In the genomic region with DNA sequence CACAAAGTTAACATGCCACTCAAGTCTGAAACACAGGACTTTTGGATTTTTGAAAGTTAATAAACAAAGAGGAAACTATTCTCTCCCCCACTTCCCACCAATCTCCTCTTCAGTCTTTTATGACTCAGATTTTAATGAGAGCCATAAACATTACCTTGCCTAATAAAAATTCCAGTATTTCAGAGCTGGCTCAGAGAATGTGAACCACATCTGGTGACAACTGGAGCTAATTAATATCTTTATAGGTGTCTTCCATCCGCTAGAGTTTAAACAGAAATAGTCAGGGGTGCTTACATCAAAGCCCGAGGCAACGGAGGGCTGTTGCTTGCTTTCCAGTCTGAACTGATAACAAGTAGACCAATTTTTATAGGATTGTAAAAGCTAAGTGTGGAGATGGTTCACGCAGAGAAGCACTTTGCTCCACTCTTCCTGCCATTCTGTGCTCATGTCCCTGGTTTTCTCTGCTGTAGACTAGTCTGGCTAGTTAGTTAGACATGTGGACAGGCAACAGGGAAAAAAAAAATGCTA, we compare ENCODE assay signal across 1 cellular context.
TF ChIP-seq lines count a peak whose summit lies in the region.

No MANE protein-coding gene starts in this region.

TF ChIP-seq in H1, 55 proteins besides CTCF, POLR2A, EP300 and RAD21:
- no peak for TF ChIP-seq EZH2 (IDR thresholded peaks at IDR 0.05; ENCODE audit: low read depth, low read length, severe bottlenecking)
- no peak for TF ChIP-seq NRF1 (IDR thresholded peaks at IDR 0.05; ENCODE audit: low read depth, low read length)
- no peak for TF ChIP-seq POLR2AphosphoS5 (IDR thresholded peaks at IDR 0.05; ENCODE audit: low read depth, low read length)
- no peak for TF ChIP-seq NANOG (IDR thresholded peaks at IDR 0.05; ENCODE audit: insufficient read depth, low read depth, low read length, poor library complexity, severe bottlenecking)
- TF ChIP-seq GABPA (IDR thresholded peaks at IDR 0.05; ENCODE audit: borderline replicate concordance, insufficient read depth, low read length) = no peak
- TF ChIP-seq JUN (IDR thresholded peaks at IDR 0.05; ENCODE audit: low read depth, low read length) = no peak
- TF ChIP-seq SP4 (IDR thresholded peaks at IDR 0.05; ENCODE audit: low read length) = no peak
- no peak for TF ChIP-seq HDAC6 (IDR thresholded peaks at IDR 0.05; ENCODE audit: low read depth, low read length)
- TF ChIP-seq TEAD4 (IDR thresholded peaks at IDR 0.05; ENCODE audit: low read depth, low read length) = no peak
- TF ChIP-seq TAF1 (IDR thresholded peaks at IDR 0.05; ENCODE audit: low read depth, low read length) = no peak
